ENCODE assay signal across 17 cellular contexts in the genomic region with DNA sequence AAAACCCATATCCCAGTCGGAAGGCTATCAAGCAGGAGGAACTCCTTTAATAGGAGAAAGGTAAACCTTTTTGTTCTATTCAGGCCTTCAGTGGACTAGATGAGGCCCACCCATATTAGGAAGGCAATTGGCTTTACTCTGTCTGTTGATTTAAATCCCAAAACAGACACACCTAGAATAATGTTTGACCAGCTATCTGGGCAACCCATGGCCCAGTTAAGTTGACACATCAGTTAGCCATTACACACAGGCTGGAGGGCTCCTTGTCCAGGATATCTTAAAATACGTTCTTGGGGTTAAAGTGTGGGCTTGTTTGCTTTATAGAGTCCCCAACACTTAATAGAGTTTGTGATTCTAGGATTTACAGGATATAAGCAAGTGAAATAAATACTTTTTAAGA.
DNase-seq lines count a peak whose midpoint lies in the region; ATAC-seq and TF ChIP-seq lines count a peak whose summit lies in the region.
"Had no signal": no experiment of that assay in that cellular context is flagged by ENCODE, and none has a peak within 500 bp of the region (broad histone marks: within the 10 kb centered on the region; RNA-seq: fewer than 3 reads in every experiment).

No MANE protein-coding gene starts in this region.

- TF ChIP-seq CTCF in natural killer cell (IDR thresholded peaks at IDR 0.05), result no peak

- ATAC-seq in natural killer cell treated with Interleukin-12 subunit alpha and Interleukin-12 subunit beta and Interleukin-15 and Interleukin-18, amount 100 ng/mL, for 72 hours, result no peak
- ATAC-seq in natural killer cell, result no peak
- no peak for ATAC-seq in central memory CD8-positive, alpha-beta T cell (replicated peaks; ENCODE audit: extremely low read depth, poor library complexity, severe bottlenecking)

- no peaks in the 10 kb centered on the region for H3K36me3 Mint-ChIP-seq in natural killer cell treated with Interleukin-12 subunit alpha and Interleukin-12 subunit beta and Interleukin-15 and Interleukin-18, amount 100 ng/mL, for 72 hours
- H3K36me3 Mint-ChIP-seq in natural killer cell, result no peaks in the 10 kb centered on the region
- no peaks in the 10 kb centered on the region for H3K36me3 Mint-ChIP-seq in central memory CD8-positive, alpha-beta T cell (ENCODE audit: insufficient read depth)
- H3K36me3 Mint-ChIP-seq: CD14-positive monocyte; CD8-positive, alpha-beta memory T cell had no signal

- H3K4me1 ChIP-seq in SJCRH30, result no peaks in the 10 kb centered on the region

- no peaks in the 10 kb centered on the region for H3K9me3 ChIP-seq in SJCRH30 (replicated peaks)
- H3K9me3 ChIP-seq: BLaER1 had no signal

- H3K36me3 ChIP-seq in SJCRH30, result no peaks in the 10 kb centered on the region
- H3K36me3 ChIP-seq: BLaER1 had no signal

- H3K27ac ChIP-seq in substantia nigra (ENCODE audit: low read depth, low read length, poor library complexity, severe bottlenecking), result peak overlapping the region; percentile 5
- no peak overlapping the region for H3K27ac ChIP-seq in SJCRH30
- H3K27ac ChIP-seq: 22Rv1, BLaER1 had no signal

- no peak for DNase-seq in natural killer cell treated with Interleukin-12 subunit alpha and Interleukin-12 subunit beta and Interleukin-15 and Interleukin-18, amount 100 ng/mL, for 72 hours (ENCODE audit: low spot score)
- DNase-seq in natural killer cell (no peak), substantia nigra (lab: John Stamatoyannopoulos, UW) (no peak), SJCRH30 (no peak), SW 1271 (lab: John Stamatoyannopoulos, UW) (no peak)
- DNase-seq in central memory CD8-positive, alpha-beta T cell (ENCODE audit: low spot score in 2 of 2), result no peak
- DNase-seq: DMS 273 treated with DMSO at 0.1 percent for 48 hours, DMS79 treated with DMSO at 0.1 percent for 48 hours, GF-D8, GOT3, HCEC 1CT had no signal

- no peaks in the 10 kb centered on the region for H3K9me3 Mint-ChIP-seq in natural killer cell treated with Interleukin-12 subunit alpha and Interleukin-12 subunit beta and Interleukin-15 and Interleukin-18, amount 100 ng/mL, for 72 hours
- no peaks in the 10 kb centered on the region for H3K9me3 Mint-ChIP-seq in natural killer cell
- no peaks in the 10 kb centered on the region for H3K9me3 Mint-ChIP-seq in central memory CD8-positive, alpha-beta T cell
- H3K9me3 Mint-ChIP-seq: CD4-positive, alpha-beta T cell; CD8-positive, alpha-beta memory T cell had no signal

- H3K4me1 Mint-ChIP-seq in natural killer cell treated with Interleukin-12 subunit alpha and Interleukin-12 subunit beta and Interleukin-15 and Interleukin-18, amount 100 ng/mL, for 72 hours (ENCODE audit: low read depth in 2 of 2), result peaks cover 36 to 37% of the 10 kb centered on the region in 2 donors
- peaks cover 19 to 22% of the 10 kb centered on the region in 2 donors for H3K4me1 Mint-ChIP-seq in natural killer cell
- peaks cover 24% of the 10 kb centered on the region for H3K4me1 Mint-ChIP-seq in central memory CD8-positive, alpha-beta T cell

- H3K27me3 Mint-ChIP-seq in natural killer cell treated with Interleukin-12 subunit alpha and Interleukin-12 subunit beta and Interleukin-15 and Interleukin-18, amount 100 ng/mL, for 72 hours, result no peaks in the 10 kb centered on the region
- no peaks in the 10 kb centered on the region for H3K27me3 Mint-ChIP-seq in natural killer cell (ENCODE audit: low read depth in 2 of 2)
- no peaks in the 10 kb centered on the region for H3K27me3 Mint-ChIP-seq in central memory CD8-positive, alpha-beta T cell
- H3K27me3 Mint-ChIP-seq: B cell had no signal

- peak overlapping the region; percentile 61 for H3K4me3 Mint-ChIP-seq in natural killer cell treated with Interleukin-12 subunit alpha and Interleukin-12 subunit beta and Interleukin-15 and Interleukin-18, amount 100 ng/mL, for 72 hours
- no peak overlapping the region for H3K4me3 Mint-ChIP-seq in natural killer cell
- H3K4me3 Mint-ChIP-seq in central memory CD8-positive, alpha-beta T cell, result no peak overlapping the region
- H3K4me3 Mint-ChIP-seq: B cell; CD4-positive, alpha-beta T cell had no signal

- no peak overlapping the region for H3K4me3 ChIP-seq in SJCRH30
- H3K4me3 ChIP-seq: BLaER1 had no signal

- intact Hi-C loops in natural killer cell (cut with micrococcal nuclease), result loop anchor here (2.0 kb wide), 1 partner anchor 490 kb away; no protein-coding TSS in a partner anchor

- H3K27me3 ChIP-seq in SJCRH30, result no peaks in the 10 kb centered on the region
- H3K27me3 ChIP-seq: BLaER1 had no signal

- H3K27ac Mint-ChIP-seq in natural killer cell treated with Interleukin-12 subunit alpha and Interleukin-12 subunit beta and Interleukin-15 and Interleukin-18, amount 100 ng/mL, for 72 hours, result peak overlapping the region; percentile 73 to 75
- peak overlapping the region in 1 of 2 donors; percentile 23 for H3K27ac Mint-ChIP-seq in natural killer cell
- peak overlapping the region; percentile 1 for H3K27ac Mint-ChIP-seq in central memory CD8-positive, alpha-beta T cell (ENCODE audit: low read depth)
- H3K27ac Mint-ChIP-seq: B cell; CD14-positive monocyte; CD4-positive, alpha-beta T cell had no signal
